8 cellular contexts compared by ENCODE assay signal in the genomic region with DNA sequence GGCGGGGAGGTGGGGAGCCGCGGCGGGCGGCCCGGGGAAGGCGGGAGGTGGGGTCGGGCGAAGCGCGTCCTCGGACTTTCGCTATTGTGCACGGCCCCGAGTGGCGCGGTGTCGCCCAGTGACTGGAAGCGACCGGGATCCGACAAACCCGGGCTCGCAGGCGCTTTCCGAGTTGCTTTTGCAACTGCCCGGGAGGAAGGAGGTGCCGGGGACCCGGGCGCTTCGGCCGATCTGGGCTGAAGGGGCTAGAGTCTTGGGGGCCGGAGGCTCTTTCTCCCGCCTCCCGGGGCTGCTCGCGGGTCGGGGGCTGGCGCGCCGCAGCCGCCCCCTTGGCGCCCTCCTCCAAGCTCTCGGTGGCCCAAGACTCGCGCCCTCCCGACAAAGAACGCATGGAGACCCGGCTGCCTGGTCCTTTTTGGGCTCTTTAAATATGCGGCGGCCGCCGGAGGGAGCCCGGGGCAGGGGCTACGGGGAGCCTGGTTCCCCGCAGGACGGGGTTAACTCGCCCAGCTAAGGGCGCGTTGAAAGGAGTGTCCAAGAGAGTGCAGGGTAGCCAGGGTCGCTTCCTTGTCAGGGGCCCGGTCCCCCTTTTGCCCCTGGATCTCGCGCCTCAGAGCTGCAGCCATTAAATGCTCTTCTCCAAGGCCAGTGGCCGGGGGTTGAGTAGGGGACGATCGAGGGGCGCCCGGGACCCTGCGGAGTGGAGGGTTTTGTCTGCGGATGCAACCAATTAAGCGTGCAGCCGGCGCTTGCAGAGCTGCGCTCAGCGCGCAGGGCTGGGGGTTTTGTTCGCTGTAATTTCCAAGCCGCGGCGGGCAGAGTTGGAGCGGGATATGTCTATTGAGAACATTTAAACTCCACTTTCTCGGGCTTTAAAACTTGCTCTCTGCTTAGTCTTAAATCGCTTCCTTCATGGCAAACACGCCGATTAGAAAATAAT. TPM values are rescaled to one million over a fixed set of nuclear protein-coding genes. Genes with fewer than 3 reads are reported as not detected.
DNase-seq lines count a peak whose midpoint lies in the region; ATAC-seq and TF ChIP-seq lines count a peak whose summit lies in the region.

No MANE protein-coding gene starts in this region.

- POLR2A ChIA-PET in Caco-2 (lab: Charles Lee) = no interaction called here

- peak; percentile 42 to 57 for DNase-seq in Caco-2
- DNase-seq in HT-29 (ENCODE audit: low spot score) = peak; percentile 63
- peak; percentile 77 for DNase-seq in astrocyte of the hippocampus (ENCODE audit: low read depth, low spot score)
- peak in 2 of 3 donors; percentile 20 for DNase-seq in immature natural killer cell
- DNase-seq in spleen = peak; percentile 73
- no peak for DNase-seq in NCI-H1105 (lab: John Stamatoyannopoulos, UW)

- H3K4me1 ChIP-seq in Caco-2 (peaks cover 10% of the 10 kb centered on the region; the same call in 1 of the 2 replicates), spleen (peaks cover 17 to 42% (median 38%) of the 10 kb centered on the region in 6 donors)

- H3K4me1 Mint-ChIP-seq in Caco-2 (ENCODE audit: low read depth, unreplicated experiment) = peaks cover 5% of the 10 kb centered on the region
- peaks cover 29 to 31% of the 10 kb centered on the region in 2 donors for H3K4me1 Mint-ChIP-seq in immature natural killer cell

- H3K27ac ChIP-seq in spleen = no peak overlapping the region

- WGBS in spleen, 5 donors = 1 to 3% (median 1%) methylated on average over 46 to 85 of the region's 85 CpGs

- H3K9me3 Mint-ChIP-seq in Caco-2 (ENCODE audit: unreplicated experiment) = no peaks in the 10 kb centered on the region
- peaks cover 0 to 2% (median 0%) of the 10 kb centered on the region in 6 donors for H3K9me3 Mint-ChIP-seq in immature natural killer cell

- no peaks in the 10 kb centered on the region for H3K9me3 ChIP-seq in Caco-2
- H3K9me3 ChIP-seq in spleen = peaks cover 0 to 4% (median 0%) of the 10 kb centered on the region in 8 donors

- H3K36me3 Mint-ChIP-seq in Caco-2 (ENCODE audit: insufficient read depth, unreplicated experiment) (peaks cover 20% of the 10 kb centered on the region), immature natural killer cell (peaks cover 0 to 4% (median 0%) of the 10 kb centered on the region in 3 donors)

- ATAC-seq in HG02759 (IDR thresholded peaks at IDR 0.05; ENCODE audit: unreplicated experiment) (no peak), HG02884 (IDR thresholded peaks at IDR 0.05; ENCODE audit: unreplicated experiment) (no peak)

- BruUV-seq in Caco-2 (replicated peaks; lab: Mats Ljungman, UMichigan) = no TSS peak

- intact Hi-C loops in Caco-2 (cut with micrococcal nuclease; ENCODE audit: unreplicated experiment) (loop anchor here (2.0 kb wide), 1 partner anchor 507 kb away; no protein-coding TSS in a partner anchor), spleen (cut with DNase I; ENCODE audit: low total_unique reads) (no loop called here)

- H3K4me3 ChIP-seq in Caco-2 (ENCODE audit: low read depth, low read length) (peak overlapping the region; percentile 70), spleen (peak overlapping the region; percentile 25 to 75 (median 52))

- TF ChIP-seq CTCF in Caco-2 (IDR thresholded peaks at IDR 0.05; ENCODE audit: insufficient read depth in 1 of 2, low read depth in 1 of 2, low read length in 1 of 2, severe bottlenecking in 1 of 2, unreplicated experiment in 1 of 2) (no peak), spleen (IDR thresholded peaks at IDR 0.05 in 8 of 11, conservative IDR thresholded peaks at IDR 0.05 in 3 of 11) (no peak)

- H3K27me3 Mint-ChIP-seq in Caco-2 (ENCODE audit: insufficient read depth, unreplicated experiment) = no peaks in the 10 kb centered on the region
- peaks cover 16 to 48% (median 40%) of the 10 kb centered on the region in 3 donors for H3K27me3 Mint-ChIP-seq in immature natural killer cell (ENCODE audit: low read depth in 3 of 3)

- H3K27me3 ChIP-seq in Caco-2 (replicated peaks; ENCODE audit: control insufficient read depth, insufficient read depth, low read length) (no peaks in the 10 kb centered on the region), spleen (replicated peaks in 1 of 7) (peaks cover 7 to 98% (median 63%) of the 10 kb centered on the region in 7 donors)

- CTCF ChIA-PET in Caco-2 (lab: Charles Lee) = no interaction called here

- H3K27ac Mint-ChIP-seq in Caco-2 (ENCODE audit: unreplicated experiment) (no peak overlapping the region), immature natural killer cell (no peak overlapping the region)

- no peak for TF ChIP-seq POLR2A in spleen (IDR thresholded peaks at IDR 0.05)

- H3K36me3 ChIP-seq in Caco-2 (ENCODE audit: control insufficient read depth, insufficient read depth, low read length) = no peaks in the 10 kb centered on the region
- no peaks in the 10 kb centered on the region for H3K36me3 ChIP-seq in spleen

- peak overlapping the region; percentile 97 for H3K4me3 Mint-ChIP-seq in Caco-2 (ENCODE audit: unreplicated experiment)
- peak overlapping the region; percentile 56 to 79 (median 73) for H3K4me3 Mint-ChIP-seq in immature natural killer cell

RNA-seq across cellular contexts. Expression of a gene that starts 1.6 kb away (rescaled TPM):
- total RNA-seq in Caco-2 (2022) (36.7 and 38.8 TPM in 2 replicates), spleen (under 1 TPM in 2 of 7 donors, not detected in 5; 0.09 to 0.30 TPM)
- total RNA-seq in HT-29 (2014; rRNA removed; shearing (Covaris generic)) = 11.1 and 16.4 TPM in 2 replicates
- polyA plus RNA-seq in immature natural killer cell (under 1 TPM in 1 of 3 donors, not detected in 2; 0.17 TPM), spleen (under 1 TPM in 2 of 3 donors, not detected in 1; 0.03 to 0.06 TPM)
